26 cellular contexts compared by ENCODE assay signal in genomic region chr10:131690805-131691239, GRCh38.
"Had no signal": no experiment of that assay in that cellular context is flagged by ENCODE, and none has a peak within 500 bp of the region (broad histone marks: within the 10 kb centered on the region; RNA-seq: fewer than 3 reads in every experiment).

No MANE protein-coding gene starts in this region.

- H3K4me1 ChIP-seq: gastrocnemius medialis, psoas muscle, stomach, thyroid gland had no signal

- H3K27me3 ChIP-seq: thyroid gland had no signal

- H3K27ac ChIP-seq: epithelial cell of prostate, gastrocnemius medialis, psoas muscle, stomach, thyroid gland had no signal

- H3K27me3 Mint-ChIP-seq: dendritic cell treated with granulocyte-macrophage colony-stimulating factor and Interleukin-4, amounts not matched to agents 40 ng/mL and 50 ng/mL, for 4 days had no signal

- ATAC-seq: esophagus mucosa; gastrocnemius medialis; left colon; naive thymus-derived CD8-positive, alpha-beta T cell; psoas muscle; right cardiac atrium; stimulated activated effector memory CD8-positive, alpha-beta T cell treated with anti-CD3 and anti-CD28 coated beads, Interleukin-12 subunit alpha, Interleukin-12 subunit beta, amount 100 ng/mL, for 72 hours had no signal

- H3K4me1 Mint-ChIP-seq: endodermal cell; stimulated activated effector memory CD8-positive, alpha-beta T cell treated with anti-CD3 and anti-CD28 coated beads, Interleukin-12 subunit alpha, Interleukin-12 subunit beta, amount 100 ng/mL, for 72 hours had no signal

- DNase-seq: caudate nucleus; cerebellar nuclear complex; effector CD8-positive, alpha-beta T cell; endodermal cell; foreskin fibroblast; gastrocnemius medialis; kidney glomerular epithelial cell; left colon; mammary epithelial cell; mesendoderm; naive thymus-derived CD8-positive, alpha-beta T cell; psoas muscle; right cardiac atrium; small intestine; stimulated activated CD4-positive, alpha-beta T cell treated with anti-CD3 and anti-CD28 coated beads, Interleukin-12 subunit alpha, Interleukin-12 subunit beta, amount 100 ng/mL, for 4 hours; stimulated activated CD4-positive, alpha-beta T cell treated with anti-CD3 and anti-CD28 coated beads, Interleukin-1b, Interleukin-23, amount 100 ng/mL, for 48 hours; stimulated activated CD4-positive, alpha-beta T cell treated with anti-CD3 and anti-CD28 coated beads, Interleukin-4, amount 100 ng/mL, for 24 hours; stimulated activated naive CD4-positive, alpha-beta T cell treated with Interleukin-2 at 50 U/mL for 16 hours; stomach; thyroid gland; trophoblast cell had no signal

- H3K9me3 Mint-ChIP-seq: dendritic cell treated with granulocyte-macrophage colony-stimulating factor and Interleukin-4, amounts not matched to agents 40 ng/mL and 50 ng/mL, for 4 days; endodermal cell; neural crest cell had no signal

- H3K27ac Mint-ChIP-seq: dendritic cell treated with granulocyte-macrophage colony-stimulating factor and Interleukin-4, amounts not matched to agents 40 ng/mL and 50 ng/mL, for 4 days; endodermal cell; naive thymus-derived CD8-positive, alpha-beta T cell; stimulated activated effector memory CD8-positive, alpha-beta T cell treated with anti-CD3 and anti-CD28 coated beads, Interleukin-12 subunit alpha, Interleukin-12 subunit beta, amount 100 ng/mL, for 72 hours had no signal

- H3K36me3 ChIP-seq: gastrocnemius medialis, stomach, thyroid gland had no signal

- H3K4me3 ChIP-seq: gastrocnemius medialis, psoas muscle, stomach, thyroid gland had no signal

- H3K4me3 Mint-ChIP-seq: dendritic cell treated with granulocyte-macrophage colony-stimulating factor and Interleukin-4, amounts not matched to agents 40 ng/mL and 50 ng/mL, for 4 days; endodermal cell; naive thymus-derived CD8-positive, alpha-beta T cell; neural crest cell; stimulated activated effector memory CD8-positive, alpha-beta T cell treated with anti-CD3 and anti-CD28 coated beads, Interleukin-12 subunit alpha, Interleukin-12 subunit beta, amount 100 ng/mL, for 72 hours had no signal

- H3K36me3 Mint-ChIP-seq: naive thymus-derived CD8-positive, alpha-beta T cell; stimulated activated effector memory CD8-positive, alpha-beta T cell treated with anti-CD3 and anti-CD28 coated beads, Interleukin-12 subunit alpha, Interleukin-12 subunit beta, amount 100 ng/mL, for 72 hours had no signal

- H3K9me3 ChIP-seq: gastrocnemius medialis, psoas muscle, stomach, thyroid gland had no signal
